Comparison of ENCODE assay signal across 8 cellular contexts in the genomic region with DNA sequence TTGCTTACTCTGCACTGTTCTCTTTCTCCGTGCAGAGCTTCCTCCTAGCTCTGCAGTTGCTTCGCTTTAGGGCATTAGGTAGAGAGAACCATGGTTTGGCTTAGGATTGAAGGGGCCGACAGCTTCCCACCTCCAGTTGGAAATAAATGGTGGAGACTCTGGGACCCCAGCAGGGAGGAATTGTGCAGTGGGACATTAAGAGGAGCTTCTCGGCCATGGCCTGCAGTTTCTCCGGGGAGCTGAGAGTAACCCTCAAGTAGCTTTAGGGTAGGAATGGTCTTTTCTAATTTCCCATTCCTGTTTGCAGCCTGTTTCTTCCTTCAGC. TPM values are rescaled to one million over a fixed set of nuclear protein-coding genes. Genes with fewer than 3 reads are reported as not detected.
DNase-seq lines count a peak whose midpoint lies in the region; ATAC-seq and TF ChIP-seq lines count a peak whose summit lies in the region.

No MANE protein-coding gene starts in this region.

- peak overlapping the region; percentile 59 for H3K27ac ChIP-seq in KOPT-K1 (ENCODE audit: low read depth, low read length, poor library complexity, severe bottlenecking)
- H3K27ac ChIP-seq in ectodermal cell (ENCODE audit: insufficient read depth, low read depth, low read length, poor library complexity, severe bottlenecking) = no peak overlapping the region

- H3K27me3 ChIP-seq in ectodermal cell (ENCODE audit: control insufficient read depth, insufficient read depth, low read length, poor library complexity, severe bottlenecking) = no peaks in the 10 kb centered on the region

- no peaks in the 10 kb centered on the region for H3K9me3 ChIP-seq in KOPT-K1 (ENCODE audit: insufficient read depth, low read length, poor library complexity, severe bottlenecking)
- H3K9me3 ChIP-seq in ectodermal cell (ENCODE audit: control insufficient read depth, low read length) = no peaks in the 10 kb centered on the region

- 7 to 12% methylated on average over 5 of the region's 5 CpGs for WGBS in ectodermal cell, 2 experiments

- TF ChIP-seq CTCF in AG09309 (IDR thresholded peaks at IDR 0.05; ENCODE audit: control insufficient read depth, insufficient read depth, low read depth, low read length, missing control alignments) (no peak), nephron (IDR thresholded peaks at IDR 0.05; ENCODE audit: unreplicated experiment in 3 of 3) (no peak)

- peaks cover 27% of the 10 kb centered on the region for H3K36me3 Mint-ChIP-seq in nephron (ENCODE audit: low read depth)

- no peak for ATAC-seq in esophagus mucosa
- ATAC-seq in HG03135 (IDR thresholded peaks at IDR 0.05; ENCODE audit: unreplicated experiment) = no peak

- no peak for DNase-seq in AG09309 (ENCODE audit: low read depth)
- DNase-seq in NCI-H2227 (lab: John Stamatoyannopoulos, UW; ENCODE audit: unreplicated experiment) = no peak
- no peak for DNase-seq in HT-29 (ENCODE audit: low spot score)

- H3K9me3 Mint-ChIP-seq in nephron = no peaks in the 10 kb centered on the region

- peaks cover 31% of the 10 kb centered on the region for H3K4me1 Mint-ChIP-seq in nephron

- peaks cover 13% of the 10 kb centered on the region for H3K4me1 ChIP-seq in ectodermal cell (ENCODE audit: control insufficient read depth, insufficient read depth, low read length)

- H3K4me3 ChIP-seq in AG09309 (ENCODE audit: control insufficient read depth, low read depth, low read length) = peak overlapping the region; percentile 91
- H3K4me3 ChIP-seq in ectodermal cell (ENCODE audit: insufficient read depth, low read depth, low read length) = peak overlapping the region; percentile 88

- peak overlapping the region in 2 of 3 experiments; percentile 79 to 94 for H3K27ac Mint-ChIP-seq in nephron

- H3K4me3 Mint-ChIP-seq in nephron = no peak overlapping the region

- H3K36me3 ChIP-seq in KOPT-K1 (ENCODE audit: insufficient read depth, low read length) = peaks cover 20% of the 10 kb centered on the region
- peaks cover 5% of the 10 kb centered on the region for H3K36me3 ChIP-seq in ectodermal cell (ENCODE audit: control insufficient read depth, insufficient read depth, low read length)

- H3K27me3 Mint-ChIP-seq in nephron (ENCODE audit: low read depth) = no peaks in the 10 kb centered on the region

RNA-seq across cellular contexts. Expression of gene SUFU, which starts 1.2 kb away (rescaled TPM):
- polyA plus RNA-seq in ectodermal cell (2013, experiment 1 of 4) = 31.2 TPM
- polyA plus RNA-seq in ectodermal cell (2013, experiment 2 of 4) = 34.3 TPM
- 25.2 TPM for polyA plus RNA-seq in ectodermal cell (2013, experiment 3 of 4)
- polyA plus RNA-seq in ectodermal cell (2013, experiment 4 of 4) = 28.2 TPM
- total RNA-seq in esophagus mucosa = 9.4 TPM
- 1.8 and 2.0 TPM in 2 replicates for total RNA-seq in HT-29 (2014; rRNA removed; shearing (Covaris generic))

RNA-seq across cellular contexts. Expression of gene ACTR1A, which starts 2.4 kb away (rescaled TPM):
- polyA plus RNA-seq in ectodermal cell (2013, experiment 1 of 4) = 160 TPM
- polyA plus RNA-seq in ectodermal cell (2013, experiment 2 of 4) = 175 TPM
- polyA plus RNA-seq in ectodermal cell (2013, experiment 3 of 4) = 108 TPM
- 117 TPM for polyA plus RNA-seq in ectodermal cell (2013, experiment 4 of 4)
- total RNA-seq in esophagus mucosa = 67.3 TPM
- total RNA-seq in HT-29 (2014; rRNA removed; shearing (Covaris generic)) = 65.8 and 66.2 TPM in 2 replicates

RNA-seq across cellular contexts. Expression of gene C10orf95, which starts 53.6 kb away (rescaled TPM):
- not detected for polyA plus RNA-seq in ectodermal cell (2013, experiment 1 of 4)
- 0.12 TPM for polyA plus RNA-seq in ectodermal cell (2013, experiment 2 of 4)
- polyA plus RNA-seq in ectodermal cell (2013, experiment 3 of 4) = not detected
- not detected for polyA plus RNA-seq in ectodermal cell (2013, experiment 4 of 4)
- total RNA-seq in esophagus mucosa = 1.6 TPM
- 4.5 and 11.7 TPM in 2 replicates for total RNA-seq in HT-29 (2014; rRNA removed; shearing (Covaris generic))
